In the genomic region with DNA sequence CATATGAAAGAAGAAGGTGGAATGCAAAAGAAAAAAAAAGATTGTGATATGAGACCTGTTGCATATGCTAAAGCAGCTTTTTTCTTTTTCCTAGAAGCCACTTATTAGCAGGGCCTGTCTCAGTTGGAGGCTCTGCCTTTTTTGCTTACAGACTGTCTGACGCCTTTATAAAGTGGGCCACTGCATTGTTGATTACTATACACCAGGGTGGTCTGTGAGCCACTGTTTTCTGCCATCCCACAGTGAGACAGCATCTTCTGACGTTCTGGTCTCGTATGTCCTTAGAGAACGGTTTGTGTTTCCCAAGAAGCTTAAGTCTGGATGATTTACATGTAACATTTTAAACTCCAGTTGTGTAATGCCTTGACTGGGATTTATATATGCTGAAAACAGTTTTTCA, we compare ENCODE assay signal across 1 cellular context.
TF ChIP-seq lines count a peak whose summit lies in the region.

No MANE protein-coding gene starts in this region.

TF ChIP-seq in WTC11, 78 proteins besides CTCF, POLR2A, EP300 and RAD21 (continued from another document):
- TF ChIP-seq AR (CRISPR knock-in tag; IDR thresholded peaks at IDR 0.05) (no peak), ESRRA (CRISPR knock-in tag; IDR thresholded peaks at IDR 0.05; ENCODE audit: borderline replicate concordance) (no peak), FOXP1 (CRISPR knock-in tag; IDR thresholded peaks at IDR 0.05; ENCODE audit: borderline replicate concordance) (no peak), CREM (CRISPR knock-in tag; IDR thresholded peaks at IDR 0.05) (no peak), ZNF671 (CRISPR knock-in tag; IDR thresholded peaks at IDR 0.05) (no peak), ZNF532 (CRISPR knock-in tag; IDR thresholded peaks at IDR 0.05; ENCODE audit: borderline replicate concordance) (no peak), RORB (CRISPR knock-in tag; IDR thresholded peaks at IDR 0.05) (no peak), PREB (CRISPR knock-in tag; IDR thresholded peaks at IDR 0.05; ENCODE audit: borderline replicate concordance) (no peak), ZNF416 (CRISPR knock-in tag; IDR thresholded peaks at IDR 0.05) (no peak), ZNF232 (CRISPR knock-in tag; IDR thresholded peaks at IDR 0.05) (no peak)
- TF ChIP-seq, protein P1, sequence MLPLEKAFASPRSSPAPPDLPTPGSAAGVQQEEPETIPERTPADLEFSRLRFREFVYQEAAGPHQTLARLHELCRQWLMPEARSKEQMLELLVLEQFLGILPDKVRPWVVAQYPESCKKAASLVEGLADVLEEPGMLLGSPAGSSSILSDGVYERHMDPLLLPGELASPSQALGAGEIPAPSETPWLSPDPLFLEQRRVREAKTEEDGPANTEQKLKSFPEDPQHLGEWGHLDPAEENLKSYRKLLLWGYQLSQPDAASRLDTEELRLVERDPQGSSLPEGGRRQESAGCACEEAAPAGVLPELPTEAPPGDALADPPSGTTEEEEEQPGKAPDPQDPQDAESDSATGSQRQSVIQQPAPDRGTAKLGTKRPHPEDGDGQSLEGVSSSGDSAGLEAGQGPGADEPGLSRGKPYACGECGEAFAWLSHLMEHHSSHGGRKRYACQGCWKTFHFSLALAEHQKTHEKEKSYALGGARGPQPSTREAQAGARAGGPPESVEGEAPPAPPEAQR (CRISPR knock-in tag; IDR thresholded peaks at IDR 0.05) = no peak
- TF ChIP-seq, protein P2, sequence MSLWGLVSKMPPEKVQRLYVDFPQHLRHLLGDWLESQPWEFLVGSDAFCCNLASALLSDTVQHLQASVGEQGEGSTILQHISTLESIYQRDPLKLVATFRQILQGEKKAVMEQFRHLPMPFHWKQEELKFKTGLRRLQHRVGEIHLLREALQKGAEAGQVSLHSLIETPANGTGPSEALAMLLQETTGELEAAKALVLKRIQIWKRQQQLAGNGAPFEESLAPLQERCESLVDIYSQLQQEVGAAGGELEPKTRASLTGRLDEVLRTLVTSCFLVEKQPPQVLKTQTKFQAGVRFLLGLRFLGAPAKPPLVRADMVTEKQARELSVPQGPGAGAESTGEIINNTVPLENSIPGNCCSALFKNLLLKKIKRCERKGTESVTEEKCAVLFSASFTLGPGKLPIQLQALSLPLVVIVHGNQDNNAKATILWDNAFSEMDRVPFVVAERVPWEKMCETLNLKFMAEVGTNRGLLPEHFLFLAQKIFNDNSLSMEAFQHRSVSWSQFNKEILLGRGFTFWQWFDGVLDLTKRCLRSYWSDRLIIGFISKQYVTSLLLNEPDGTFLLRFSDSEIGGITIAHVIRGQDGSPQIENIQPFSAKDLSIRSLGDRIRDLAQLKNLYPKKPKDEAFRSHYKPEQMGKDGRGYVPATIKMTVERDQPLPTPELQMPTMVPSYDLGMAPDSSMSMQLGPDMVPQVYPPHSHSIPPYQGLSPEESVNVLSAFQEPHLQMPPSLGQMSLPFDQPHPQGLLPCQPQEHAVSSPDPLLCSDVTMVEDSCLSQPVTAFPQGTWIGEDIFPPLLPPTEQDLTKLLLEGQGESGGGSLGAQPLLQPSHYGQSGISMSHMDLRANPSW (CRISPR knock-in tag; conservative IDR thresholded peaks at IDR 0.05; ENCODE audit: low read depth) = no peak
- TF ChIP-seq, protein P3, sequence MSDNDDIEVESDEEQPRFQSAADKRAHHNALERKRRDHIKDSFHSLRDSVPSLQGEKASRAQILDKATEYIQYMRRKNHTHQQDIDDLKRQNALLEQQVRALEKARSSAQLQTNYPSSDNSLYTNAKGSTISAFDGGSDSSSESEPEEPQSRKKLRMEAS (CRISPR knock-in tag; IDR thresholded peaks at IDR 0.05) = no peak
